ENCODE assay signal across 18 cellular contexts in the genomic region with DNA sequence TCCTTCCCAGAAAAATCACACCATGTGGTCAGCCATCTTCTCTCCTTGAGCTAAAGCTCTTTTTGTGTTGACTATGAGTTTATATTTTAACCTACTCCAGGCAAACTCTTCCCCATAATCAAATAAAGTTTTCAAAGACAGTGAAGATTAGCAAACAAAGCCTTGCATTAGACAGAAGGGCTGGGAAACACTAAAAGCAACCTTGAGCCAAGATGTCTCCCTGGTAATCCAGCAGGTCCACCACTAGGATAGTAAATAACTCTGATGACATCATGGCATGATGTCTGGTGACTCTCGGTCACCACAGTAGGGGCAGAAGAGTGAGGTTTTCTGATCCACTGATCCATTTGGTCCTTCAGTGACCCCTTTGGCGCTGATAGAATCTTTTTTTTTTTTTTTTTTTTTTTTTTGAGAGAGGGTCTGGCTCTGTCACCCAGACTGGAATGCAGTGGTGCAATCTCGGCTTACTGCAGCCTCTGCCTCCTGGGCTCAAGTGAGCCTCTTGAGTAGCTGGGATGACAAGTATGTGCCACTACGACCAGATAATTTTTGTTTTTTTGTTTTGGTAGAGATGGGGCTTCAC. TPM values are rescaled to one million over a fixed set of nuclear protein-coding genes. Genes with fewer than 3 reads are reported as not detected.
DNase-seq lines count a peak whose midpoint lies in the region; ATAC-seq, FAIRE-seq and TF ChIP-seq lines count a peak whose summit lies in the region.
"Had no signal": no experiment of that assay in that cellular context is flagged by ENCODE, and none has a peak within 500 bp of the region (broad histone marks: within the 10 kb centered on the region; RNA-seq: fewer than 3 reads in every experiment).

No MANE protein-coding gene starts in this region.

- TF ChIP-seq POLR2A in upper lobe of left lung (IDR thresholded peaks at IDR 0.05) = no peak

- H3K4me3 Mint-ChIP-seq in HFFc6 (no peak overlapping the region), astrocyte (ENCODE audit: unreplicated experiment) (no peak overlapping the region)
- H3K4me3 Mint-ChIP-seq: B cell; dendritic cell treated with granulocyte-macrophage colony-stimulating factor and Interleukin-4, amounts not matched to agents 40 ng/mL and 50 ng/mL, for 4 days; naive thymus-derived CD8-positive, alpha-beta T cell had no signal

- no peak overlapping the region for H3K9ac ChIP-seq in astrocyte (ENCODE audit: low read length)

- peaks cover 2% of the 10 kb centered on the region for H3K27me3 Mint-ChIP-seq in HFFc6 (ENCODE audit: insufficient read depth)
- H3K27me3 Mint-ChIP-seq in astrocyte (ENCODE audit: low read depth, unreplicated experiment) = no peaks in the 10 kb centered on the region
- H3K27me3 Mint-ChIP-seq: dendritic cell treated with granulocyte-macrophage colony-stimulating factor and Interleukin-4, amounts not matched to agents 40 ng/mL and 50 ng/mL, for 4 days; naive thymus-derived CD8-positive, alpha-beta T cell had no signal

- DNase-seq in HFFc6 (no peak), astrocyte (ENCODE audit: low read depth) (no peak), kidney glomerular epithelial cell (lab: John Stamatoyannopoulos, UW) (peak; percentile 35), renal cortical epithelial cell (ENCODE audit: low read depth) (peak; percentile 62), NCI-H2227 treated with DMSO at 0.1 percent for 48 hours (lab: John Stamatoyannopoulos, UW) (no peak), upper lobe of left lung (no peak), cardiac septum (ENCODE audit: low spot score) (no peak)
- DNase-seq: activated CD8-positive, alpha-beta memory T cell treated with anti-CD3 and anti-CD28 coated beads for 24 hours; DMS 273 treated with DMSO at 0.1 percent for 48 hours; MV-4-11; naive thymus-derived CD8-positive, alpha-beta T cell; NCI-H2107; NCI-H748 treated with DMSO at 0.1 percent for 48 hours; WERI-Rb-1 had no signal

- H3K36me3 Mint-ChIP-seq in HFFc6 (ENCODE audit: low read depth) (no peaks in the 10 kb centered on the region), astrocyte (ENCODE audit: low read depth, unreplicated experiment) (no peaks in the 10 kb centered on the region)
- H3K36me3 Mint-ChIP-seq: naive thymus-derived CD8-positive, alpha-beta T cell had no signal

- no peaks in the 10 kb centered on the region for H3K36me3 ChIP-seq in astrocyte (ENCODE audit: insufficient read depth, low read length)
- no peaks in the 10 kb centered on the region for H3K36me3 ChIP-seq in upper lobe of left lung
- H3K36me3 ChIP-seq: WERI-Rb-1 had no signal

- H3K4me2 ChIP-seq in astrocyte (ENCODE audit: low read length) = no peak overlapping the region

- H3K27ac Mint-ChIP-seq in HFFc6 = peak overlapping the region; percentile 52
- peak overlapping the region; percentile 8 for H3K27ac Mint-ChIP-seq in astrocyte (ENCODE audit: unreplicated experiment)
- H3K27ac Mint-ChIP-seq: activated T-helper 2 cell treated with anti-CD3 and anti-CD28 coated beads, Interferon-gamma antibody, Interleukin-2, Interleukin-4, amounts not matched to agents 10 μg/mL and 5 μg/mL and 100 μg/mL, durations not matched to agents 14 hours and 24 hours and 36 hours; B cell; dendritic cell treated with granulocyte-macrophage colony-stimulating factor and Interleukin-4, amounts not matched to agents 40 ng/mL and 50 ng/mL, for 4 days had no signal

- H3K4me3 ChIP-seq in astrocyte (ENCODE audit: insufficient read depth, low read depth, low read length) = no peak overlapping the region
- H3K4me3 ChIP-seq in upper lobe of left lung = no peak overlapping the region

- H3K79me2 ChIP-seq in astrocyte (ENCODE audit: insufficient read depth, low read length) = no peaks in the 10 kb centered on the region

- H3K27ac ChIP-seq in astrocyte (ENCODE audit: low read depth, low read length) = no peak overlapping the region
- no peak overlapping the region for H3K27ac ChIP-seq in upper lobe of left lung
- H3K27ac ChIP-seq: WERI-Rb-1 had no signal

- no peak for TF ChIP-seq CTCF in HFFc6 (IDR thresholded peaks at IDR 0.05)
- no peak for TF ChIP-seq CTCF in astrocyte (IDR thresholded peaks at IDR 0.05; ENCODE audit: insufficient read depth, low read depth, low read length)
- no peak for TF ChIP-seq CTCF in upper lobe of left lung (IDR thresholded peaks at IDR 0.05)

- ATAC-seq in upper lobe of left lung (ENCODE audit: low FRiP score in 2 of 2) (no peak), GM19452 (IDR thresholded peaks at IDR 0.05; ENCODE audit: unreplicated experiment) (no peak)
- ATAC-seq: naive thymus-derived CD8-positive, alpha-beta T cell had no signal

- H3K4me1 Mint-ChIP-seq in HFFc6 (ENCODE audit: low read depth) = peaks cover 35% of the 10 kb centered on the region
- peaks cover 8% of the 10 kb centered on the region for H3K4me1 Mint-ChIP-seq in astrocyte (ENCODE audit: low read depth, unreplicated experiment)

- WGBS in upper lobe of left lung, 2 donors = 74 to 75% methylated on average over 4 of the region's 4 CpGs

- intact Hi-C loops in cardiac septum (cut with DNase I) = no loop called here

- H3K27me3 ChIP-seq in astrocyte (ENCODE audit: insufficient read depth, low read length) (no peaks in the 10 kb centered on the region), upper lobe of left lung (no peaks in the 10 kb centered on the region)

- no peaks in the 10 kb centered on the region for H4K20me1 ChIP-seq in astrocyte (ENCODE audit: insufficient read depth, low read length)

- H3K9me3 ChIP-seq in astrocyte (ENCODE audit: insufficient read depth, low read depth, low read length) (no peaks in the 10 kb centered on the region), upper lobe of left lung (no peaks in the 10 kb centered on the region)

- no peak for TF ChIP-seq EP300 in upper lobe of left lung (IDR thresholded peaks at IDR 0.05)

- no peak for FAIRE-seq in astrocyte (lab: Jason Lieb, UNC)

- H3K4me1 ChIP-seq in astrocyte (ENCODE audit: insufficient read depth, low read length) (no peaks in the 10 kb centered on the region), upper lobe of left lung (peaks cover 0 to 9% (median 4%) of the 10 kb centered on the region in 4 donors)

- H3K9me3 Mint-ChIP-seq in HFFc6 = no peaks in the 10 kb centered on the region
- no peaks in the 10 kb centered on the region for H3K9me3 Mint-ChIP-seq in astrocyte (ENCODE audit: unreplicated experiment)
- H3K9me3 Mint-ChIP-seq: dendritic cell treated with granulocyte-macrophage colony-stimulating factor and Interleukin-4, amounts not matched to agents 40 ng/mL and 50 ng/mL, for 4 days; naive thymus-derived CD8-positive, alpha-beta T cell had no signal

- no peak overlapping the region for H2AFZ ChIP-seq in astrocyte (ENCODE audit: low read depth, low read length)

RNA-seq across cellular contexts. Expression of a gene that starts 30.6 kb away (rescaled TPM):
- 100 to 1,000 TPM; 187 to 265 (median 216) TPM for total RNA-seq in HFFc6 (2021; fragmentation: NEBNext Ultra II Directional; extraction: Animal tissue kit (Norgen Biotek cat#: 25700))
- 141 and 158 TPM in 2 replicates for total RNA-seq in astrocyte
- 216 and 325 TPM in 2 replicates for total RNA-seq in renal cortical epithelial cell
- 100 to 1,000 TPM; 177 to 383 (median 300) TPM for total RNA-seq in upper lobe of left lung
- 131 TPM for total RNA-seq in cardiac septum

Comparison
In these comparisons a context has a peak if more than half of its experiments do, and no peak if none do; other contexts are left out.
1. DNase-seq: peak in kidney glomerular epithelial cell (single experiment) and renal cortical epithelial cell (single experiment); none in HFFc6 (single experiment), astrocyte (single experiment), NCI-H2227 treated with DMSO at 0.1 percent for 48 hours (single experiment), upper lobe of left lung (0 of 2) and cardiac septum (single experiment).